ENCODE assay signal across 9 cellular contexts in the genomic region with DNA sequence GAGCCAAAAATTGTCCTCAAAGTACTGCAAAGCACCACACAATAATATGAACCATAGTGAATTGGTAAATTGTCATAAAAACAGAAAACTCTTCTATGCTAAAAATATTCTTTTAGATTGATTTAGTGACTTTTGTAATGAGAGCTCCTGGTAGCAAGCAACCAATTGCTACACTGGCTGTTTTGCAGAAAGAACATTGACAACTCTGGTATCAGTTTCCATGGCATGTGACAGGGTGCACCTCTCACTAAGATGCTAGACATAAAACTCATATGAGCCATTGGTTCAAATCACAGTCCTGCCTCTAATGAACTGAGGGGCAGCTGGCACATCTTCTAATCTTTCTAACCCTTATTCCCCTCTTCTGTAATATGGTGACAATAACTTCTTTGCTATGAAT.
"Had no signal": no experiment of that assay in that cellular context is flagged by ENCODE, and none has a peak within 500 bp of the region (broad histone marks: within the 10 kb centered on the region; RNA-seq: fewer than 3 reads in every experiment).

No MANE protein-coding gene starts in this region.

- H3K9me3 ChIP-seq: HAP-1 had no signal

- DNase-seq: GM23248, GOT3, H7, HFFc6, IMR-90, KG1 had no signal

- H3K4me1 ChIP-seq: HAP-1 had no signal

- H2AFZ ChIP-seq: GM23248 had no signal

- H3K36me3 ChIP-seq: HAP-1 had no signal

- ATAC-seq: HCT116, K562 had no signal

- H3K4me3 ChIP-seq: GM23248, HAP-1, K562 had no signal

- H3K27ac ChIP-seq: GM23248 had no signal
